9 cellular contexts compared by ENCODE assay signal in the genomic region with DNA sequence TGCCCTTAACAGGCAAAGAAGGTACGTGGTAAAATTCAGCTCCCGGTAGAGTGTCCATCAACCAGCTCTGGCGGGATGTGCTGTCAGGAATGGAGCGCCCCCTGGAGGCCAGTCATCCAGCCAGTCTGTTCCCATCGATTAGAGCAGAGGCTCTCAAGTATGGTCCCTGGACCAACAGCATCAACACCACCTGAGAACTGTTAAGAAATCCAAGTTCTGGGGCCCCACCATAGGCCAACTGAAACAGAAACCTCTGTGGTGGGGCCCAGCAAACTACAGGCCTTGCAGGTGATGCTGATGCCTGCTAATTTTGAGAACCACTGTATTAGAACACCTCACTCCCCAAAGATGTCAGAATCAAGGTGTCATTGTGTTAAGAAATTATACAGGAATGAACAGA.
DNase-seq lines count a peak whose midpoint lies in the region; ATAC-seq, FAIRE-seq and TF ChIP-seq lines count a peak whose summit lies in the region.
"Had no signal": no experiment of that assay in that cellular context is flagged by ENCODE, and none has a peak within 500 bp of the region (broad histone marks: within the 10 kb centered on the region; RNA-seq: fewer than 3 reads in every experiment).

No MANE protein-coding gene starts in this region.

- H3K9me3 ChIP-seq in endothelial cell of umbilical vein (replicated peaks; ENCODE audit: control insufficient read depth, insufficient read depth, low read length) = no peaks in the 10 kb centered on the region
- no peaks in the 10 kb centered on the region for H3K9me3 ChIP-seq in osteoblast (ENCODE audit: low read depth, low read length)

- H3K9me1 ChIP-seq in endothelial cell of umbilical vein (replicated peaks; ENCODE audit: control insufficient read depth, extremely low read depth, insufficient read depth, low read length) = no peaks in the 10 kb centered on the region

- H4K20me1 ChIP-seq in endothelial cell of umbilical vein (replicated peaks; ENCODE audit: control insufficient read depth, extremely low read depth, insufficient read depth, low read length) (no peaks in the 10 kb centered on the region), osteoblast (ENCODE audit: insufficient read depth, low read length) (no peaks in the 10 kb centered on the region)

- no peak overlapping the region for H3K4me3 ChIP-seq in endothelial cell of umbilical vein (replicated peaks in 1 of 3; ENCODE audit: insufficient read depth in 1 of 3, low read depth in 1 of 3, low read length in 3 of 3)
- no peak overlapping the region for H3K4me3 ChIP-seq in osteoblast (ENCODE audit: insufficient read depth, low read length)

- H3K4me2 ChIP-seq in endothelial cell of umbilical vein (ENCODE audit: insufficient read depth, low read length) (no peak overlapping the region), osteoblast (ENCODE audit: insufficient read depth, low read length) (no peak overlapping the region)

- DNase-seq in EL (peak; percentile 44), HT1080 (ENCODE audit: low read depth) (peak; percentile 50), endothelial cell of umbilical vein (ENCODE audit: low read depth, low spot score) (no peak), osteoblast (ENCODE audit: insufficient read length, low spot score, missing footprints) (no peak), NCI-H2029 (lab: John Stamatoyannopoulos, UW) (no peak), foreskin melanocyte (no peak)
- peak; percentile 16 for DNase-seq in activated CD4-positive, alpha-beta T cell treated with anti-CD3 and anti-CD28 coated beads for 1 hour
- DNase-seq: activated B cell treated with CpG ODN at 0.5 μM for 24 hours had no signal

- H3K4me1 ChIP-seq in endothelial cell of umbilical vein (ENCODE audit: control insufficient read depth, extremely low read depth, insufficient read depth, low read length) = no peaks in the 10 kb centered on the region
- H3K4me1 ChIP-seq in osteoblast (ENCODE audit: insufficient read depth, low read length) = no peaks in the 10 kb centered on the region

- TF ChIP-seq CTCF in endothelial cell of umbilical vein (IDR thresholded peaks at IDR 0.05; ENCODE audit: extremely low read depth in 1 of 2, insufficient read depth in 1 of 2, low read depth in 1 of 2, low read length in 2 of 2) (peak; percentile 32 to 44), osteoblast (IDR thresholded peaks at IDR 0.05; ENCODE audit: extremely low read depth, low read depth, low read length) (peak; percentile 53)

- no peak overlapping the region for H3K27ac ChIP-seq in endothelial cell of umbilical vein (ENCODE audit: insufficient read depth, low read depth, low read length)
- no peak overlapping the region for H3K27ac ChIP-seq in osteoblast (ENCODE audit: low read depth, low read length)

- peak; percentile 42 for FAIRE-seq in endothelial cell of umbilical vein (lab: Jason Lieb, UNC)

- H3K36me3 ChIP-seq in endothelial cell of umbilical vein (ENCODE audit: control insufficient read depth in 2 of 2, extremely low read depth in 1 of 2, insufficient read depth in 2 of 2, low read length in 2 of 2) (no peaks in the 10 kb centered on the region), osteoblast (ENCODE audit: insufficient read depth, low read length) (no peaks in the 10 kb centered on the region)

- H2AFZ ChIP-seq in endothelial cell of umbilical vein (ENCODE audit: low read depth, low read length) = no peak overlapping the region
- no peak overlapping the region for H2AFZ ChIP-seq in osteoblast (ENCODE audit: low read length)

- dilution Hi-C loops in endothelial cell of umbilical vein (cut with MboI; ENCODE audit: extremely low pct_ligation_motif_present, low sequenced_read_pairs) = no loop called here

- peak; percentile 84 for ATAC-seq in GM21367 (IDR thresholded peaks at IDR 0.05; ENCODE audit: unreplicated experiment)

- no peak overlapping the region for H3K9ac ChIP-seq in endothelial cell of umbilical vein (replicated peaks; ENCODE audit: extremely low read depth, insufficient read depth, low read length)

- TF ChIP-seq POLR2A in endothelial cell of umbilical vein (IDR thresholded peaks at IDR 0.05; ENCODE audit: low read depth, low read length) = no peak

- H3K27me3 ChIP-seq in endothelial cell of umbilical vein (ENCODE audit: control insufficient read depth in 2 of 2, insufficient read depth in 2 of 2, low read length in 2 of 2) = no peaks in the 10 kb centered on the region
- no peaks in the 10 kb centered on the region for H3K27me3 ChIP-seq in osteoblast (ENCODE audit: insufficient read depth, low read length)

- no TSS peak for BruUV-seq in endothelial cell of umbilical vein (replicated peaks; lab: Mats Ljungman, UMichigan)

- no peaks in the 10 kb centered on the region for H3K79me2 ChIP-seq in endothelial cell of umbilical vein (ENCODE audit: control insufficient read depth, insufficient read depth, low read length)
- no peaks in the 10 kb centered on the region for H3K79me2 ChIP-seq in osteoblast (ENCODE audit: insufficient read depth, low read length)

- intact Hi-C loops in endothelial cell of umbilical vein (cut with micrococcal nuclease) = loop anchor here (1.0 to 5.0 kb wide), 4 partner anchors 105 to 251 kb away; a partner anchor contains a TSS

- CTCF ChIA-PET in endothelial cell of umbilical vein (lab: Charles Lee) = interaction anchor here (0.7 to 1.5 kb wide), 5 partner anchors 11 to 104 kb away, joined by 3 to 7 read pairs (median 3); no protein-coding TSS in a partner anchor

- POLR2A ChIA-PET in endothelial cell of umbilical vein (lab: Charles Lee) = no interaction called here

TF ChIP-seq in endothelial cell of umbilical vein, 7 proteins besides CTCF, POLR2A, EP300 and RAD21:
- TF ChIP-seq FOS (IDR thresholded peaks at IDR 0.05; ENCODE audit: borderline replicate concordance, insufficient read depth, low read length) (no peak), JUN (IDR thresholded peaks at IDR 0.05; ENCODE audit: borderline replicate concordance, insufficient read depth, insufficient read length, low read depth) (no peak), GATA2 (IDR thresholded peaks at IDR 0.05; ENCODE audit: insufficient read depth, insufficient read length, low read depth, low read length) (no peak), EZH2 (IDR thresholded peaks at IDR 0.05; ENCODE audit: borderline replicate concordance, low read depth, low read length, severe bottlenecking) (no peak), POLR2AphosphoS5 (IDR thresholded peaks at IDR 0.05; ENCODE audit: insufficient read depth, low read depth, low read length) (no peak), MYC (IDR thresholded peaks at IDR 0.05; ENCODE audit: low read depth, low read length) (no peak)
- TF ChIP-seq, protein P1, sequence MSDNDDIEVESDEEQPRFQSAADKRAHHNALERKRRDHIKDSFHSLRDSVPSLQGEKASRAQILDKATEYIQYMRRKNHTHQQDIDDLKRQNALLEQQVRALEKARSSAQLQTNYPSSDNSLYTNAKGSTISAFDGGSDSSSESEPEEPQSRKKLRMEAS (IDR thresholded peaks at IDR 0.05; ENCODE audit: insufficient read depth, insufficient read length) = no peak

Comparison
In these comparisons a context has a peak if more than half of its experiments do, and no peak if none do; other contexts are left out.
1. DNase-seq: peak in EL (single experiment), HT1080 (single experiment) and activated CD4-positive, alpha-beta T cell treated with anti-CD3 and anti-CD28 coated beads for 1 hour (single experiment); none in endothelial cell of umbilical vein (single experiment), osteoblast (single experiment), NCI-H2029 (single experiment) and foreskin melanocyte (single experiment).